ENCODE assay signal across 38 cellular contexts in the genomic region with DNA sequence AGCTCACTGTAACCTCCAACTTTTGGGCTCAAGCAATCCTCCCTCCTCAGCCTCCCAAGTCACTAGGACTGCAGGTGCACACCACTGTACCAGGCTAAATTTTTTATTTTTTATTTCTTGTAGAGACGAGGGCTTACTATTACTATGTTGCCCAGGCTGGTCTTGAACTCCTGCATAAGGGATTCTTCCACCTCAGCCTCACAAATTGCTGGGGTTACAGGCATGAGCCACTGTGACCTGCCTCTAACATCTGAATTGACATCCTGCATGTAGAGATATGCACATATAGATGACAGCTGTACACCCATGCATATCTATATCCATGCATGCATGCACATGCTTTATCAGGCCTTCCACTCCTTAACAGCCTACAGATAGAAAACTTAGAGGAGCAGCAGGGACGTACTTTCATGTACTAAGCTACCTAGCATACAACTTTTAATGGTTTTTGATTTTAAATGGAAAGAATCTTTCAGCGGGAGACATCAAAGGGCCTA.
"Had no signal": no experiment of that assay in that cellular context is flagged by ENCODE, and none has a peak within 500 bp of the region (broad histone marks: within the 10 kb centered on the region; RNA-seq: fewer than 3 reads in every experiment).

No MANE protein-coding gene starts in this region.

- H3K27me3 Mint-ChIP-seq: activated CD4-positive, alpha-beta T cell treated with anti-CD3 and anti-CD28 coated beads for 36 hours; activated CD8-positive, alpha-beta T cell treated with anti-CD3 and anti-CD28 coated beads for 36 hours; activated naive CD8-positive, alpha-beta T cell treated with anti-CD3 and anti-CD28 coated beads for 36 hours; activated T-helper 17 cell treated with anti-CD3 and anti-CD28 coated beads, Interleukin-2, amount 50 U/mL, for 72 hours; central memory CD8-positive, alpha-beta T cell had no signal

- H3K27me3 ChIP-seq: brain microvascular endothelial cell, cardiac muscle cell, Peyer's patch, SJSA1 had no signal

- ATAC-seq: activated CD4-positive, alpha-beta T cell treated with anti-CD3 and anti-CD28 coated beads for 36 hours; activated CD4-positive, CD25-positive, alpha-beta regulatory T cell treated with anti-CD3 and anti-CD28 coated beads, Interleukin-2, amount 50 U/mL, for 24 hours; activated CD8-positive, alpha-beta T cell treated with anti-CD3 and anti-CD28 coated beads for 36 hours; activated T-cell treated with anti-CD3 and anti-CD28 coated beads, Interleukin-2, amount 50 U/mL, for 72 hours; activated T-helper 17 cell treated with anti-CD3 and anti-CD28 coated beads, Interleukin-2, amount 50 U/mL, for 72 hours; PC-3; WTC11 had no signal

- H3K4me3 Mint-ChIP-seq: activated CD4-positive, alpha-beta T cell treated with anti-CD3 and anti-CD28 coated beads for 36 hours; activated CD8-positive, alpha-beta T cell treated with anti-CD3 and anti-CD28 coated beads for 36 hours; activated naive CD8-positive, alpha-beta T cell treated with anti-CD3 and anti-CD28 coated beads for 36 hours; activated T-cell treated with anti-CD3 and anti-CD28 coated beads, Interleukin-2, amount 50 U/mL, for 72 hours; activated T-helper 17 cell treated with anti-CD3 and anti-CD28 coated beads, Interleukin-2, amount 50 U/mL, for 72 hours; central memory CD8-positive, alpha-beta T cell; T-helper 1 cell treated with Interleukin-12 subunit alpha and Interleukin-12 subunit beta and Interleukin-4 antibody, amounts not matched to agents 30 μg/mL and 1 μg/mL, for 36 hours; T-helper 2 cell treated with Interferon-gamma antibody and Interleukin-4, amounts not matched to agents 5 μg/mL and 100 μg/mL, for 36 hours; WTC11 had no signal

- H3K36me3 Mint-ChIP-seq: activated naive CD8-positive, alpha-beta T cell treated with anti-CD3 and anti-CD28 coated beads for 36 hours had no signal

- H3K27ac ChIP-seq: brain microvascular endothelial cell, cardiac muscle cell, Peyer's patch, SJSA1 had no signal

- H3K36me3 ChIP-seq: brain microvascular endothelial cell, cardiac muscle cell, MG63, Peyer's patch, SJSA1 had no signal

- H3K9ac ChIP-seq: SK-N-SH had no signal

- DNase-seq: activated CD4-positive, alpha-beta T cell treated with anti-CD3 and anti-CD28 coated beads for 36 hours; activated CD4-positive, alpha-beta T cell treated with anti-CD3 and anti-CD28 coated beads, Interleukin-2, amount 50 U/mL, for 4 hours; activated CD8-positive, alpha-beta T cell treated with anti-CD3 and anti-CD28 coated beads for 36 hours; activated effector memory CD4-positive, alpha-beta T cell treated with anti-CD3 and anti-CD28 coated beads, Interleukin-2, amount 50 U/mL, for 16 hours; activated naive CD4-positive, alpha-beta T cell; activated naive CD4-positive, alpha-beta T cell treated with anti-CD3 and anti-CD28 coated beads, Interleukin-2, amount 50 U/mL, for 16 hours; activated naive CD8-positive, alpha-beta T cell treated with anti-CD3 and anti-CD28 coated beads for 36 hours; activated T-cell treated with anti-CD3 and anti-CD28 coated beads, Interleukin-2, amount 50 U/mL, for 1 hour; activated T-cell treated with anti-CD3 and anti-CD28 coated beads, Interleukin-2, amount 50 U/mL, for 72 hours; amniotic stem cell; aorta; brain microvascular endothelial cell; Karpas-422; KBM-7; MG63; NCI-H1048; NCI-H1105 treated with DMSO at 0.1 percent for 48 hours; NCI-H1436; NCI-H1694; NCI-H2029; NCI-H345; NCI-H510A; NCI-H526; NCI-H748 treated with DMSO at 0.1 percent for 48 hours; NK-92 treated with Interleukin-12 subunit alpha and Interleukin-12 subunit beta, amount 100 ng/mL, for 24 hours; PC-3; Peyer's patch; RPMI8226; SHP77 treated with DMSO at 0.1 percent for 48 hours; SK-N-SH had no signal

- H3K4me1 ChIP-seq: Peyer's patch, SJSA1 had no signal

- H3K4me3 ChIP-seq: cardiac muscle cell, MG63, Peyer's patch, SJSA1 had no signal

- H3K9me3 ChIP-seq: SJSA1, SK-N-SH had no signal

- H3K4me1 Mint-ChIP-seq: activated CD4-positive, alpha-beta T cell treated with anti-CD3 and anti-CD28 coated beads for 36 hours; activated naive CD8-positive, alpha-beta T cell treated with anti-CD3 and anti-CD28 coated beads for 36 hours; activated T-helper 17 cell treated with anti-CD3 and anti-CD28 coated beads, Interleukin-2, amount 50 U/mL, for 72 hours; central memory CD8-positive, alpha-beta T cell; WTC11 had no signal

- H3K27ac Mint-ChIP-seq: activated CD4-positive, alpha-beta T cell treated with anti-CD3 and anti-CD28 coated beads for 36 hours; activated CD8-positive, alpha-beta T cell treated with anti-CD3 and anti-CD28 coated beads for 36 hours; activated naive CD8-positive, alpha-beta T cell treated with anti-CD3 and anti-CD28 coated beads for 36 hours; activated T-cell treated with anti-CD3 and anti-CD28 coated beads, Interleukin-2, amount 50 U/mL, for 72 hours; activated T-helper 17 cell treated with anti-CD3 and anti-CD28 coated beads, Interleukin-2, amount 50 U/mL, for 72 hours; T-helper 1 cell treated with Interleukin-12 subunit alpha and Interleukin-12 subunit beta and Interleukin-4 antibody, amounts not matched to agents 30 μg/mL and 1 μg/mL, for 36 hours; T-helper 2 cell treated with Interferon-gamma antibody and Interleukin-4, amounts not matched to agents 5 μg/mL and 100 μg/mL, for 36 hours; WTC11 had no signal
